ENCODE assay signal across 13 cellular contexts in the genomic region with DNA sequence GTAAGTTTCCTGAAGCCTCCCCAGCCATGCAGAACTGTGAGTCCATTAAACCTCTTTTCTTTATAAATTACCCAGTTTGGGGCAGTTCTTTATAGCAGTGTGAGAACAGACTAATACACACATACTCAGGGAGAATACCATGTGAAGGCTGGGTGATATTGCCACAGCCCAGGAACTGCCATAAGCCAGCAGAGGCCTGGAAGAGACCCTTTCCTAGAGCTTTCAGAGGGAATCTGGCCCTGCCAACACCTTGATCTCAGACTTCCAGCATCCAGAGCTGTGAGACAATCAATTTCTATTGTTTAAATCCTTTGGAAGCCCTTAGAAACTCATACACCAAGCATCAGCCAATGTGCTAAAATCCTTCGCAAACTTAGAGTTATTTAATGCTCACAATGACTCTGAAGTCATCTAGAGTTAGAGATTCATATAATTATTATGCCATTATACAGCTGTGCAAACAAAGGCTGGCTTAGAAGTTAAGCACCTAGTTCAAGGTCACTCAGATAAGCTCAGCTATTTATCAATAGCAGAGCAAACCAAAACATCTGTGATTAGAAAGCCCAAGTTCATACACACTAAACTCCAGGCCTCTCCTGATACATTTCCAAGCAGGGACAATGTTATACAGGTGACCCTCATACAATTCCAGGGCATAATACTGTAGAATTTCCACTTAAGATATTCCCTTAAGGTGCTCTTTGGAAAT.
DNase-seq lines count a peak whose midpoint lies in the region; ATAC-seq and TF ChIP-seq lines count a peak whose summit lies in the region.
"Had no signal": no experiment of that assay in that cellular context is flagged by ENCODE, and none has a peak within 500 bp of the region (broad histone marks: within the 10 kb centered on the region; RNA-seq: fewer than 3 reads in every experiment).

No MANE protein-coding gene starts in this region.

- H3K4me1 Mint-ChIP-seq in progenitor cell of endocrine pancreas (ENCODE audit: low read depth) = peaks cover 21% of the 10 kb centered on the region
- H3K4me1 Mint-ChIP-seq: CD4-positive, alpha-beta memory T cell had no signal

- H3K36me3 Mint-ChIP-seq in progenitor cell of endocrine pancreas (ENCODE audit: insufficient read depth) = peaks cover 7% of the 10 kb centered on the region
- H3K36me3 Mint-ChIP-seq: CD14-positive monocyte; CD4-positive, alpha-beta memory T cell had no signal

- DNase-seq in DMS53 (lab: John Stamatoyannopoulos, UW) = peak; percentile 27
- no peak for DNase-seq in DMS53 treated with DMSO at 0.1 percent for 48 hours (lab: John Stamatoyannopoulos, UW; ENCODE audit: unreplicated experiment)
- DNase-seq in left colon = no peak
- DNase-seq in progenitor cell of endocrine pancreas (ENCODE audit: low spot score, unreplicated experiment) = no peak
- DNase-seq in kidney tubule cell (ENCODE audit: low spot score) = no peak
- DNase-seq in activated effector memory CD4-positive, alpha-beta T cell treated with anti-CD3 and anti-CD28 coated beads, Interleukin-2, amount 50 U/mL, for 16 hours = no peak
- DNase-seq: 8988T; CD4-positive, alpha-beta memory T cell; GM23248 had no signal

- intact Hi-C loops in left colon (cut with DNase I, micrococcal nuclease) = no loop called here

- peaks cover 5% of the 10 kb centered on the region for H3K9me3 Mint-ChIP-seq in progenitor cell of endocrine pancreas (ENCODE audit: low read depth)

- ATAC-seq in left colon (peak; percentile 37), HG03135 (IDR thresholded peaks at IDR 0.05; ENCODE audit: unreplicated experiment) (no peak)

- peak overlapping the region; percentile 5 for H3K4me3 Mint-ChIP-seq in progenitor cell of endocrine pancreas (ENCODE audit: low read depth)
- H3K4me3 Mint-ChIP-seq: CD14-positive monocyte; CD4-positive, alpha-beta memory T cell had no signal

- H3K27me3 Mint-ChIP-seq in progenitor cell of endocrine pancreas = peaks cover 24% of the 10 kb centered on the region

- no peak for TF ChIP-seq CTCF in VCaP (conservative IDR thresholded peaks at IDR 0.05)
- no peak for TF ChIP-seq CTCF in progenitor cell of endocrine pancreas (IDR thresholded peaks at IDR 0.05; ENCODE audit: unreplicated experiment)

- H3K27ac Mint-ChIP-seq in progenitor cell of endocrine pancreas = no peak overlapping the region
- H3K27ac Mint-ChIP-seq: CD4-positive, alpha-beta memory T cell had no signal

- H3K27ac ChIP-seq in VCaP = peak overlapping the region; percentile 90
- H3K27ac ChIP-seq: BLaER1, GM23248 had no signal
